Comparison of ENCODE assay signal across 23 cellular contexts in the genomic region with DNA sequence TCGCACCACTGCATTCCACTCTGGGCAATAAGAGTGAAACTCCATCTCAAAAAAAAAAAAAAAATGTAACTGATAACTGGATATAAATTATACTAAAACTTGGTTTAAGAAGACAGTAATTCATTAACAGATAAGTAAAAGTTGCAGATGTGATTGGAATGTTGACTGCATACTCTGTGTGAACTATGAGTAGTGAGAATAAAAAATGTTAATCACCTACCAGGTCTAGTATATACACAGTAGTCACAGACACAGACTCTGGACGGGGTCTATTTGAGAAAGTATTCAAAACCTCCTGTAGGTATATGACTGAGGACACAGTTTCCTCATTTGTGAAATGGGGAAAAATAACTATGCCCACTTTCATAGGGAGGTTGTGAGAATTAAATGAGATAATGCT.
"Had no signal": no experiment of that assay in that cellular context is flagged by ENCODE, and none has a peak within 500 bp of the region (broad histone marks: within the 10 kb centered on the region; RNA-seq: fewer than 3 reads in every experiment).

No MANE protein-coding gene starts in this region.

- H3K4me3 Mint-ChIP-seq: IgD-negative memory B cell had no signal

- H3K9me3 Mint-ChIP-seq: IgD-negative memory B cell had no signal

- H3K27ac ChIP-seq: HL-60, KMS-11, SJSA1, SK-N-MC had no signal

- H3K27me3 ChIP-seq: SJSA1 had no signal

- H3K4me2 ChIP-seq: KMS-11 had no signal

- ATAC-seq: K562 had no signal

- H3K36me3 ChIP-seq: SJSA1 had no signal

- H3K9me3 ChIP-seq: SJSA1 had no signal

- H3K9ac ChIP-seq: KMS-11 had no signal

- DNase-seq: Kasumi-1, MM.1S, NCI-H1092 treated with DMSO at 0.1 percent for 48 hours, NCI-H1436, NCI-H187, NCI-H2029, NCI-H2081 treated with DMSO at 0.1 percent for 48 hours, NCI-H2171, NCI-H226, NCI-H446, NCI-H510A, NCI-H524 treated with DMSO at 0.1 percent for 48 hours, NCI-H69, NCI-H774, Right ventricle myocardium superior, RPMI8226, SIG-M5 had no signal

- H3K27me3 Mint-ChIP-seq: IgD-negative memory B cell had no signal

- H3K4me3 ChIP-seq: K562, SJSA1, SK-N-MC had no signal
